ENCODE assay signal across 21 cellular contexts in genomic region chr13:25827986-25828385, GRCh38.
DNase-seq lines count a peak whose midpoint lies in the region; FAIRE-seq and TF ChIP-seq lines count a peak whose summit lies in the region.
"Had no signal": no experiment of that assay in that cellular context is flagged by ENCODE, and none has a peak within 500 bp of the region (broad histone marks: within the 10 kb centered on the region; RNA-seq: fewer than 3 reads in every experiment).

No MANE protein-coding gene starts in this region.

- H4K8ac ChIP-seq in mesenchymal stem cell (ENCODE audit: low read length), result no peak overlapping the region

- H3K27ac ChIP-seq in mesenchymal stem cell (ENCODE audit: low read length, poor library complexity, severe bottlenecking) (no peak overlapping the region), uterus (no peak overlapping the region)
- H3K27ac ChIP-seq: A549; BLaER1 treated with 17β-estradiol and CSF1 and Interleukin-3, amounts not matched to agents 10 nM and 100 nM; RWPE1 had no signal

- H3K27me3 ChIP-seq in mesenchymal stem cell (ENCODE audit: control insufficient read depth in 1 of 2, insufficient read depth in 1 of 2, low read length in 2 of 2) (peaks cover 0 to 4% of the 10 kb centered on the region in 2 experiments), uterus (no peaks in the 10 kb centered on the region)
- H3K27me3 ChIP-seq: BLaER1 treated with 17β-estradiol and CSF1 and Interleukin-3, amounts not matched to agents 10 nM and 100 nM had no signal

- no peak overlapping the region for H3K4me3 ChIP-seq in mesenchymal stem cell (ENCODE audit: insufficient read depth in 1 of 2, low read depth in 1 of 2, low read length in 2 of 2)
- no peak overlapping the region for H3K4me3 ChIP-seq in uterus
- H3K4me3 ChIP-seq: A549; BLaER1 treated with 17β-estradiol and CSF1 and Interleukin-3, amounts not matched to agents 10 nM and 100 nM had no signal

- no peak overlapping the region for H4K91ac ChIP-seq in mesenchymal stem cell (ENCODE audit: low read length)

- DNase-seq in amniotic epithelial cell (ENCODE audit: low read depth) (peak; percentile 7), mesenchymal stem cell (peak; percentile 57), osteocyte (ENCODE audit: extremely low spot score, unreplicated experiment) (no peak), uterus (no peak), hepatic stellate cell (ENCODE audit: low spot score) (no peak), GM12891 (ENCODE audit: insufficient read length, low spot score) (no peak)
- DNase-seq in activated naive CD4-positive, alpha-beta T cell treated with anti-CD3 and anti-CD28 coated beads, Interleukin-2, amount 50 U/mL, for 16 hours, result no peak
- DNase-seq: AML-193; CD4-positive, alpha-beta T cell; COR-L47; DMS53; GOT3; HCEC 1CT; KG1; MM.1S; NCI-H2029; NCI-H69; SHP77 had no signal

- H3K23ac ChIP-seq in mesenchymal stem cell (ENCODE audit: low read length in 2 of 2), result no peak overlapping the region

- H3K27ac Mint-ChIP-seq in osteocyte (ENCODE audit: unreplicated experiment), result peak overlapping the region; percentile 60
- H3K27ac Mint-ChIP-seq: CD4-positive, alpha-beta T cell had no signal

- no peak overlapping the region for H3K4me3 Mint-ChIP-seq in osteocyte (ENCODE audit: unreplicated experiment)
- H3K4me3 Mint-ChIP-seq: CD4-positive, alpha-beta T cell had no signal

- H3K9ac ChIP-seq in mesenchymal stem cell (ENCODE audit: low read length), result no peak overlapping the region
- H3K9ac ChIP-seq: BLaER1 treated with 17β-estradiol and CSF1 and Interleukin-3, amounts not matched to agents 10 nM and 100 nM had no signal

- TF ChIP-seq POLR2A in uterus (IDR thresholded peaks at IDR 0.05) (no peak), GM12891 (IDR thresholded peaks at IDR 0.05; ENCODE audit: low read depth, low read length) (no peak)

- no peak overlapping the region for H2BK15ac ChIP-seq in mesenchymal stem cell (ENCODE audit: low read depth, poor library complexity, severe bottlenecking)

- H3K4me1 Mint-ChIP-seq in osteocyte (ENCODE audit: unreplicated experiment), result peaks cover 23% of the 10 kb centered on the region

- peaks cover 2% of the 10 kb centered on the region for H3K36me3 Mint-ChIP-seq in osteocyte (ENCODE audit: unreplicated experiment)

- H3K9me3 Mint-ChIP-seq in osteocyte (ENCODE audit: unreplicated experiment), result peaks cover 8% of the 10 kb centered on the region
- H3K9me3 Mint-ChIP-seq: CD4-positive, alpha-beta T cell had no signal

- 51% methylated on average over 2 of the region's 4 CpGs for WGBS in mesenchymal stem cell

- H3K4ac ChIP-seq in mesenchymal stem cell (ENCODE audit: low read depth in 1 of 2, low read length in 2 of 2), result no peak overlapping the region

- FAIRE-seq in GM12891 (lab: Jason Lieb, UNC), result no peak
- FAIRE-seq: A549 had no signal

- TF ChIP-seq CTCF in osteocyte (IDR thresholded peaks at IDR 0.05) (no peak), uterus (IDR thresholded peaks at IDR 0.05) (no peak)

- no peaks in the 10 kb centered on the region for H3K36me3 ChIP-seq in mesenchymal stem cell (ENCODE audit: control insufficient read depth in 1 of 2, insufficient read depth in 2 of 2, low read depth in 1 of 2, low read length in 2 of 2)
- H3K36me3 ChIP-seq in uterus, result no peaks in the 10 kb centered on the region
- H3K36me3 ChIP-seq: BLaER1 treated with 17β-estradiol and CSF1 and Interleukin-3, amounts not matched to agents 10 nM and 100 nM had no signal

- no peak overlapping the region for H3K14ac ChIP-seq in mesenchymal stem cell (ENCODE audit: low read length in 2 of 2)

- intact Hi-C loops in uterus (cut with DNase I; ENCODE audit: low total_unique reads), result no loop called here

- H3K79me1 ChIP-seq in mesenchymal stem cell (replicated peaks; ENCODE audit: low read length, poor library complexity, severe bottlenecking), result no peaks in the 10 kb centered on the region

- no peaks in the 10 kb centered on the region for H3K27me3 Mint-ChIP-seq in osteocyte (ENCODE audit: unreplicated experiment)
- H3K27me3 Mint-ChIP-seq: CD4-positive, alpha-beta T cell had no signal

- H3K18ac ChIP-seq in mesenchymal stem cell (ENCODE audit: low read depth in 1 of 2, low read length in 2 of 2), result no peak overlapping the region

- no peak overlapping the region for H2AFZ ChIP-seq in mesenchymal stem cell (ENCODE audit: low read depth, low read length)

- no peak overlapping the region for H2BK12ac ChIP-seq in mesenchymal stem cell (ENCODE audit: low read length in 2 of 2)

- H3K9me3 ChIP-seq in mesenchymal stem cell (ENCODE audit: control insufficient read depth, low read length) (peaks cover 3% of the 10 kb centered on the region), uterus (no peaks in the 10 kb centered on the region)
- H3K9me3 ChIP-seq: A549 had no signal

- no peak overlapping the region for H2BK5ac ChIP-seq in mesenchymal stem cell (ENCODE audit: low read depth, low read length, poor library complexity, severe bottlenecking)

- H3K4me1 ChIP-seq in mesenchymal stem cell (ENCODE audit: control insufficient read depth, insufficient read depth, low read depth, low read length) (peaks cover 2% of the 10 kb centered on the region), uterus (no peaks in the 10 kb centered on the region)
- H3K4me1 ChIP-seq: A549 had no signal

- H3K4me2 ChIP-seq in mesenchymal stem cell (ENCODE audit: low read length, poor library complexity, severe bottlenecking), result no peak overlapping the region
- H3K4me2 ChIP-seq: A549 had no signal

- H2BK120ac ChIP-seq in mesenchymal stem cell (ENCODE audit: low read depth, low read length), result no peak overlapping the region

- no peak overlapping the region for H2AK5ac ChIP-seq in mesenchymal stem cell (ENCODE audit: low read length, severe bottlenecking)

TF ChIP-seq in GM12891, 5 proteins besides CTCF, POLR2A, EP300 and RAD21:
- TF ChIP-seq POU2F2 (IDR thresholded peaks at IDR 0.05; ENCODE audit: low read depth, low read length), result no peak
- TF ChIP-seq TAF1 (IDR thresholded peaks at IDR 0.05; ENCODE audit: low read depth, low read length), result no peak
- TF ChIP-seq PAX5 (IDR thresholded peaks at IDR 0.05; ENCODE audit: insufficient read depth, low read length, severe bottlenecking), result no peak
- no peak for TF ChIP-seq POLR2AphosphoS5 (IDR thresholded peaks at IDR 0.05; ENCODE audit: low read depth, low read length)
- no peak for TF ChIP-seq SPI1 (IDR thresholded peaks at IDR 0.05; ENCODE audit: low read depth, low read length)

Comparison
In these comparisons a context has a peak if more than half of its experiments do, and no peak if none do; other contexts are left out.
1. DNase-seq: peak in amniotic epithelial cell (single experiment) and mesenchymal stem cell (single experiment); none in osteocyte (single experiment), uterus (0 of 2), activated naive CD4-positive, alpha-beta T cell treated with anti-CD3 and anti-CD28 coated beads, Interleukin-2, amount 50 U/mL, for 16 hours (single experiment), hepatic stellate cell (single experiment) and GM12891 (single experiment).